Comparison of ENCODE assay signal across 1 cellular context in the genomic region with DNA sequence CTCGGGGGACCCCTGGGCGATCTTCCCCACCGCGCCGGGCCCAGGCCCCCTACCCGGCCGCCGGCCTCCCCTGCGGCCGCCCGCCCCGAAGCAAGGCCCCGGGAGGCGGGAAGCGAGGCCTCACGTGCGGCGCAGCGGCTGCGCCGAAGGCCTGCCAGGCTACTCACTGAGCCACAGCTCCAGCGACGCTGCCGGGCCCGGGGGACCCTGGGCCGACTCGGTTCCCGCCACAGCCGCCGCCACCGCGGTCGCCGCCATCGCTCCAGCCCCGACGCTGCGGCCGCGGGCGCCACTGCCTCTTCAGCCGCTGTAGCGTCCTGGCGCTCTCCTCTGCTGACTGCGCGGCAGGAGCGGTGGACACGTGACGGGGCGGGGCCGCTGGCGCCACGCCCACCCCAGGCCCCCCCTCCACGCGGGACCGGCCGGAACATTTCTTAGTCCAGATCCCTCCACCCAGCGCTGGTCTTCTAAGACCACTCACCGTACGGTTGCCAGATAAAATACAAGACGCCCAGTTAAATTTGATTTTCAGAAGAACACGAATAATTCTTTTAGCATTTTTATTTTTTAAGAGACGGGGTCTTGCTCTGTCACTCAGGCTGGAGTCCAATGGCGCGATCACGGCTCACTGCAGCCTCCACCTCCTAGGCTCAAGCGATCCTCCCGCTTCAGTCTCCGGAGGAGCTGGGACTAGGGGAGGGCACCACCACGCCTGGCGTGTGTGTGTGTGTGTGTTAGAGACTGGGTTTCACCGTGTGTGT.
A peak's percentile ranks its signal among the peaks of the same experiment; 100 is the strongest.
TF ChIP-seq lines count a peak whose summit lies in the region.

TSS of gene GGA2 (minus strand) at position 341 of the 761 bp plus-strand sequence. CDS start at position 258, 83 bp downstream.

TF ChIP-seq in HepG2, 621 proteins besides CTCF, POLR2A, EP300 and RAD21 (continued from another document and continues in another):
- peak; percentile 69; the same call in 1 of the 2 replicates for TF ChIP-seq ELK4 (CRISPR knock-in tag; IDR thresholded peaks at IDR 0.05; ENCODE audit: borderline replicate concordance)
- peak; percentile 88; the same call in 1 of the 2 replicates for TF ChIP-seq EEA1 (CRISPR knock-in tag; IDR thresholded peaks at IDR 0.05; ENCODE audit: borderline replicate concordance)
- TF ChIP-seq PAX8 (CRISPR knock-in tag; IDR thresholded peaks at IDR 0.05; ENCODE audit: borderline replicate concordance) = peak; percentile 88; the same call in 1 of the 2 replicates
- peak; percentile 97 for TF ChIP-seq NKX3-1 (CRISPR knock-in tag; IDR thresholded peaks at IDR 0.05)
- TF ChIP-seq ZNF326 (CRISPR knock-in tag; IDR thresholded peaks at IDR 0.05; ENCODE audit: borderline replicate concordance) = peak; percentile 90; the same call in 1 of the 2 replicates
- peak; percentile 91 for TF ChIP-seq ZNF557 (CRISPR knock-in tag; IDR thresholded peaks at IDR 0.05)
- no peak for TF ChIP-seq FOXP1 (IDR thresholded peaks at IDR 0.05)
- TF ChIP-seq FOXP1 (CRISPR knock-in tag; IDR thresholded peaks at IDR 0.05) = no peak
- TF ChIP-seq, protein P1, sequence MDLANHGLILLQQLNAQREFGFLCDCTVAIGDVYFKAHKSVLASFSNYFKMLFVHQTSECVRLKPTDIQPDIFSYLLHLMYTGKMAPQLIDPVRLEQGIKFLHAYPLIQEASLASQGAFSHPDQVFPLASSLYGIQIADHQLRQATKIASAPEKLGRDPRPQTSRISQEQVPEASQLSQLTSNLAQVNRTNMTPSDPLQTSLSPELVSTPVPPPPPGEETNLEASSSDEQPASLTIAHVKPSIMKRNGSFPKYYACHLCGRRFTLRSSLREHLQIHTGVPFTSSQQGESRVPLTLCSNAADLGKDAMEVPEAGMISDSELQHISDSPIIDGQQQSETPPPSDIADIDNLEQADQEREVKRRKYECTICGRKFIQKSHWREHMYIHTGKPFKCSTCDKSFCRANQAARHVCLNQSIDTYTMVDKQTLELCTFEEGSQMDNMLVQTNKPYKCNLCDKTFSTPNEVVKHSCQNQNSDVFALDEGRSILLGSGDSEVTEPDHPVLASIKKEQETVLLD (CRISPR knock-in tag; IDR thresholded peaks at IDR 0.05; ENCODE audit: low read depth) = peak; percentile 77
- TF ChIP-seq DMTF1 (CRISPR knock-in tag; IDR thresholded peaks at IDR 0.05) = peak; percentile 44; the same call in 1 of the 2 replicates
- TF ChIP-seq ZNF687 (CRISPR knock-in tag; IDR thresholded peaks at IDR 0.05) = peak; percentile 94
- TF ChIP-seq NCOR1 (IDR thresholded peaks at IDR 0.05; ENCODE audit: borderline replicate concordance, low read length) = no peak; the same call in 1 of the 2 replicates
- TF ChIP-seq CEBPG (CRISPR knock-in tag; IDR thresholded peaks at IDR 0.05) = 0 out of 2 replicates have a peak, but pooled peaks have one; percentile 18
- TF ChIP-seq, protein P2, sequence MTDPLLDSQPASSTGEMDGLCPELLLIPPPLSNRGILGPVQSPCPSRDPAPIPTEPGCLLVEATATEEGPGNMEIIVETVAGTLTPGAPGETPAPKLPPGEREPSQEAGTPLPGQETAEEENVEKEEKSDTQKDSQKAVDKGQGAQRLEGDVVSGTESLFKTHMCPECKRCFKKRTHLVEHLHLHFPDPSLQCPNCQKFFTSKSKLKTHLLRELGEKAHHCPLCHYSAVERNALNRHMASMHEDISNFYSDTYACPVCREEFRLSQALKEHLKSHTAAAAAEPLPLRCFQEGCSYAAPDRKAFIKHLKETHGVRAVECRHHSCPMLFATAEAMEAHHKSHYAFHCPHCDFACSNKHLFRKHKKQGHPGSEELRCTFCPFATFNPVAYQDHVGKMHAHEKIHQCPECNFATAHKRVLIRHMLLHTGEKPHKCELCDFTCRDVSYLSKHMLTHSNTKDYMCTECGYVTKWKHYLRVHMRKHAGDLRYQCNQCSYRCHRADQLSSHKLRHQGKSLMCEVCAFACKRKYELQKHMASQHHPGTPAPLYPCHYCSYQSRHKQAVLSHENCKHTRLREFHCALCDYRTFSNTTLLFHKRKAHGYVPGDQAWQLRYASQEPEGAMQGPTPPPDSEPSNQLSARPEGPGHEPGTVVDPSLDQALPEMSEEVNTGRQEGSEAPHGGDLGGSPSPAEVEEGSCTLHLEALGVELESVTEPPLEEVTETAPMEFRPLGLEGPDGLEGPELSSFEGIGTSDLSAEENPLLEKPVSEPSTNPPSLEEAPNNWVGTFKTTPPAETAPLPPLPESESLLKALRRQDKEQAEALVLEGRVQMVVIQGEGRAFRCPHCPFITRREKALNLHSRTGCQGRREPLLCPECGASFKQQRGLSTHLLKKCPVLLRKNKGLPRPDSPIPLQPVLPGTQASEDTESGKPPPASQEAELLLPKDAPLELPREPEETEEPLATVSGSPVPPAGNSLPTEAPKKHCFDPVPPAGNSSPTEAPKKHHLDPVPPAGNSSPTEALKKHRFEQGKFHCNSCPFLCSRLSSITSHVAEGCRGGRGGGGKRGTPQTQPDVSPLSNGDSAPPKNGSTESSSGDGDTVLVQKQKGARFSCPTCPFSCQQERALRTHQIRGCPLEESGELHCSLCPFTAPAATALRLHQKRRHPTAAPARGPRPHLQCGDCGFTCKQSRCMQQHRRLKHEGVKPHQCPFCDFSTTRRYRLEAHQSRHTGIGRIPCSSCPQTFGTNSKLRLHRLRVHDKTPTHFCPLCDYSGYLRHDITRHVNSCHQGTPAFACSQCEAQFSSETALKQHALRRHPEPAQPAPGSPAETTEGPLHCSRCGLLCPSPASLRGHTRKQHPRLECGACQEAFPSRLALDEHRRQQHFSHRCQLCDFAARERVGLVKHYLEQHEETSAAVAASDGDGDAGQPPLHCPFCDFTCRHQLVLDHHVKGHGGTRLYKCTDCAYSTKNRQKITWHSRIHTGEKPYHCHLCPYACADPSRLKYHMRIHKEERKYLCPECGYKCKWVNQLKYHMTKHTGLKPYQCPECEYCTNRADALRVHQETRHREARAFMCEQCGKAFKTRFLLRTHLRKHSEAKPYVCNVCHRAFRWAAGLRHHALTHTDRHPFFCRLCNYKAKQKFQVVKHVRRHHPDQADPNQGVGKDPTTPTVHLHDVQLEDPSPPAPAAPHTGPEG (CRISPR knock-in tag; IDR thresholded peaks at IDR 0.05) = peak; percentile 96
- TF ChIP-seq ZFP82 (CRISPR knock-in tag; IDR thresholded peaks at IDR 0.05; ENCODE audit: borderline replicate concordance) = peak; percentile 89; the same call in 1 of the 2 replicates
- no peak for TF ChIP-seq ZNF569 (CRISPR knock-in tag; IDR thresholded peaks at IDR 0.05; ENCODE audit: borderline replicate concordance)
- TF ChIP-seq ZNF12 (CRISPR knock-in tag; IDR thresholded peaks at IDR 0.05) = peak; percentile 66
- TF ChIP-seq, protein P3, sequence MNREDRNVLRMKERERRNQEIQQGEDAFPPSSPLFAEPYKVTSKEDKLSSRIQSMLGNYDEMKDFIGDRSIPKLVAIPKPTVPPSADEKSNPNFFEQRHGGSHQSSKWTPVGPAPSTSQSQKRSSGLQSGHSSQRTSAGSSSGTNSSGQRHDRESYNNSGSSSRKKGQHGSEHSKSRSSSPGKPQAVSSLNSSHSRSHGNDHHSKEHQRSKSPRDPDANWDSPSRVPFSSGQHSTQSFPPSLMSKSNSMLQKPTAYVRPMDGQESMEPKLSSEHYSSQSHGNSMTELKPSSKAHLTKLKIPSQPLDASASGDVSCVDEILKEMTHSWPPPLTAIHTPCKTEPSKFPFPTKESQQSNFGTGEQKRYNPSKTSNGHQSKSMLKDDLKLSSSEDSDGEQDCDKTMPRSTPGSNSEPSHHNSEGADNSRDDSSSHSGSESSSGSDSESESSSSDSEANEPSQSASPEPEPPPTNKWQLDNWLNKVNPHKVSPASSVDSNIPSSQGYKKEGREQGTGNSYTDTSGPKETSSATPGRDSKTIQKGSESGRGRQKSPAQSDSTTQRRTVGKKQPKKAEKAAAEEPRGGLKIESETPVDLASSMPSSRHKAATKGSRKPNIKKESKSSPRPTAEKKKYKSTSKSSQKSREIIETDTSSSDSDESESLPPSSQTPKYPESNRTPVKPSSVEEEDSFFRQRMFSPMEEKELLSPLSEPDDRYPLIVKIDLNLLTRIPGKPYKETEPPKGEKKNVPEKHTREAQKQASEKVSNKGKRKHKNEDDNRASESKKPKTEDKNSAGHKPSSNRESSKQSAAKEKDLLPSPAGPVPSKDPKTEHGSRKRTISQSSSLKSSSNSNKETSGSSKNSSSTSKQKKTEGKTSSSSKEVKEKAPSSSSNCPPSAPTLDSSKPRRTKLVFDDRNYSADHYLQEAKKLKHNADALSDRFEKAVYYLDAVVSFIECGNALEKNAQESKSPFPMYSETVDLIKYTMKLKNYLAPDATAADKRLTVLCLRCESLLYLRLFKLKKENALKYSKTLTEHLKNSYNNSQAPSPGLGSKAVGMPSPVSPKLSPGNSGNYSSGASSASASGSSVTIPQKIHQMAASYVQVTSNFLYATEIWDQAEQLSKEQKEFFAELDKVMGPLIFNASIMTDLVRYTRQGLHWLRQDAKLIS (CRISPR knock-in tag; IDR thresholded peaks at IDR 0.05) = peak; percentile 28; the same call in 1 of the 2 replicates
- TF ChIP-seq, protein P4, sequence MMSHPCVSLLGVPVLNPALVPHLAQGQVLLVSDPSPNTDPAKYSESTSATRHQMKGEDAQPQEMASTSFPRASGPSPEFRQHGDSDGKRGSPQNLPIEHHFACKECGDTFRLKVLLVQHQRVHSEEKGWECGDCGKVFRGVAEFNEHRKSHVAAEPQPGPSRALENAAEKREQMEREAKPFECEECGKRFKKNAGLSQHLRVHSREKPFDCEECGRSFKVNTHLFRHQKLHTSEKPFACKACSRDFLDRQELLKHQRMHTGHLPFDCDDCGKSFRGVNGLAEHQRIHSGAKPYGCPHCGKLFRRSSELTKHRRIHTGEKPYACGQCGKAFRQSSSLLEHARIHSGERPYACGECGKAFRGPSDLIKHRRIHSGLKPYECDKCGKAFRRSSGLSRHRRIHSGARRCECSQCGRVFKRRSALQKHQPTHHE (CRISPR knock-in tag; IDR thresholded peaks at IDR 0.05; ENCODE audit: borderline replicate concordance) = peak; percentile 93
- TF ChIP-seq, protein P5, sequence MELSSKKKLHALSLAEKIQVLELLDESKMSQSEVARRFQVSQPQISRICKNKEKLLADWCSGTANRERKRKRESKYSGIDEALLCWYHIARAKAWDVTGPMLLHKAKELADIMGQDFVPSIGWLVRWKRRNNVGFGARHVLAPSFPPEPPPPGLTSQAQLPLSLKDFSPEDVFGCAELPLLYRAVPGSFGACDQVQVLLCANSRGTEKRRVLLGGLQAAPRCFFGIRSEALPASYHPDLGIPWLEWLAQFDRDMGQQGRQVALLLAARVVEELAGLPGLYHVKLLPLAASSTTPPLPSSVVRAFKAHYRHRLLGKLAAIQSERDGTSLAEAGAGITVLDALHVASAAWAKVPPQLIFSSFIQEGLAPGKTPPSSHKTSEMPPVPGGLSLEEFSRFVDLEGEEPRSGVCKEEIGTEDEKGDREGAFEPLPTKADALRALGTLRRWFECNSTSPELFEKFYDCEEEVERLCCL (CRISPR knock-in tag; IDR thresholded peaks at IDR 0.05; ENCODE audit: borderline replicate concordance) = no peak
- peak in 1 of 2 experiments; percentile 95; a peak in 2 of 4 replicates for TF ChIP-seq KLF16 (CRISPR knock-in tag; IDR thresholded peaks at IDR 0.05)
- TF ChIP-seq MAFF (IDR thresholded peaks at IDR 0.05; ENCODE audit: low read depth, low read length) = peak; percentile 45; the same call in 1 of the 2 replicates
- TF ChIP-seq PHB2 (IDR thresholded peaks at IDR 0.05; ENCODE audit: partially characterized antibody) = no peak
- TF ChIP-seq MXI1 (IDR thresholded peaks at IDR 0.05; ENCODE audit: borderline replicate concordance, low read depth, low read length) = peak; percentile 95
- no peak for TF ChIP-seq ZNF549 (CRISPR knock-in tag; IDR thresholded peaks at IDR 0.05)
- TF ChIP-seq NFE2L2 (IDR thresholded peaks at IDR 0.05; ENCODE audit: low read length) = no peak
- TF ChIP-seq ZNF24 (IDR thresholded peaks at IDR 0.05) = no peak
- peak; percentile 77; the same call in 1 of the 2 replicates for TF ChIP-seq SIX4 (CRISPR knock-in tag; IDR thresholded peaks at IDR 0.05)
